18 cellular contexts compared by ENCODE assay signal in the genomic region with DNA sequence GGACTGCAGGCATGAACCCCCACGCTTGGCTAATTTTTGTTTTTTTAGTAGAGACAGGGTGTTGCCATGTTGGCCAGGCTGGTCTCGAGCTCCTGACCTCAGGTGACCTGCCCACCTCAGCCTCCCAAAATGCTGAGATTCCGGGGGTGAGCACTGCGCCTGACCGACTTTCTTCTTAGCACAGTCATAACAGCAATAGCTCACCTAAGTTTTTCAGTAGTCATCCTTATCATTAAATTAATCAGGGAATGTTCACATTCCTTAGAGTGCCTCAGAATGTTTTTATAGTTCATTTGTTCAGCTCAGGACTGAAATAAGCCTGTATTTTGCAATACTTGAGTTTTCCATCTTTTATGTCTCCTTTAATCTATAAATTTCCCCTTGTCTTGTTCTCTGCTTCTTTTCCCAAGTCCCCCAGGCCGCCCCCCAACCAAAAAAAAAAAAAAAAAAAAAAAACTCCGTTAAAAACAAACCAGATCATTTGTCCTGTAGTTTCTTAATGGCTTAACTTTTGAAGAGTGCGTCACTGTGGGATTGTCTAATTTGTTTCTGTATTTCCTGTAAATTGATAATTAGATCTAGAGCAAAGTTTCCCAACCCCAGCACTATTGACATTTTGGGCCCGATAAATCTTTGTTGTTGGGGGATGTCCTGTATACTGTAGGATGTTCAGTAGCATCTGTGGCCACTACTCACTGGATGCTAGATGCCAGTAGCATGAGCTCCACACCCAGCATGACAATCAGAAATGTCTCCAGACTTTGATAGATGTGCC.
DNase-seq lines count a peak whose midpoint lies in the region; ATAC-seq and TF ChIP-seq lines count a peak whose summit lies in the region.
"Had no signal": no experiment of that assay in that cellular context is flagged by ENCODE, and none has a peak within 500 bp of the region (broad histone marks: within the 10 kb centered on the region; RNA-seq: fewer than 3 reads in every experiment).

No MANE protein-coding gene starts in this region.

- DNase-seq in AG10803 (ENCODE audit: low read depth): peak; percentile 45
- peak; percentile 71 for DNase-seq in NCI-H226
- DNase-seq in endodermal cell: no peak
- DNase-seq in non-pigmented ciliary epithelial cell (ENCODE audit: low read depth): peak; percentile 37
- DNase-seq in SIG-M5 (lab: John Stamatoyannopoulos, UW): no peak
- DNase-seq in NOMO-1 treated with DMSO at 0.1 percent for 48 hours (lab: John Stamatoyannopoulos, UW; ENCODE audit: unreplicated experiment): no peak
- no peak for DNase-seq in caudate nucleus (lab: John Stamatoyannopoulos, UW)
- DNase-seq: DMS 273 treated with DMSO at 0.1 percent for 48 hours; hypothalamus; NCI-H1436; NCI-H524; Peyer's patch; stimulated activated CD4-positive, alpha-beta T cell treated with anti-CD3 and anti-CD28 coated beads, Interleukin-12 subunit alpha, Interleukin-12 subunit beta, amount 100 ng/mL, for 4 hours; T-helper 9 cell had no signal

- peaks cover 8% of the 10 kb centered on the region for H3K4me1 Mint-ChIP-seq in endodermal cell

- H3K36me3 ChIP-seq in endodermal cell (ENCODE audit: control insufficient read depth, insufficient read depth, low read length): peaks cover 87% of the 10 kb centered on the region
- H3K36me3 ChIP-seq: neutrophil had no signal

- 92 to 98% methylated on average over 5 to 9 of the region's 9 CpGs for WGBS in endodermal cell (ENCODE audit: insufficient coverage in 1 of 2, insufficient read length in 1 of 2), 2 experiments

- no peak overlapping the region for H3K4me3 ChIP-seq in AG10803 (ENCODE audit: low read length)
- no peak overlapping the region for H3K4me3 ChIP-seq in endodermal cell (ENCODE audit: low read length)
- H3K4me3 ChIP-seq: K562, Peyer's patch had no signal

- H3K4me1 ChIP-seq in endodermal cell (ENCODE audit: control insufficient read depth, insufficient read depth, low read length): no peaks in the 10 kb centered on the region
- H3K4me1 ChIP-seq: Peyer's patch had no signal

- H3K27me3 ChIP-seq in endodermal cell (ENCODE audit: control insufficient read depth, insufficient read depth, low read length, poor library complexity, severe bottlenecking): no peaks in the 10 kb centered on the region
- H3K27me3 ChIP-seq: neutrophil, Peyer's patch had no signal

- H3K4me3 Mint-ChIP-seq in endodermal cell: no peak overlapping the region
- H3K4me3 Mint-ChIP-seq: brain had no signal

- H3K36me3 Mint-ChIP-seq in endodermal cell (ENCODE audit: low read depth): peaks cover 72% of the 10 kb centered on the region

- H3K9me3 Mint-ChIP-seq in endodermal cell: no peaks in the 10 kb centered on the region
- H3K9me3 Mint-ChIP-seq: brain had no signal

- no peak for ATAC-seq in HG03469 (IDR thresholded peaks at IDR 0.05; ENCODE audit: unreplicated experiment)
- ATAC-seq: K562 had no signal

- no peak overlapping the region for H3K9ac ChIP-seq in endodermal cell (ENCODE audit: extremely low read depth, low read length, poor library complexity, severe bottlenecking)

- H3K27me3 Mint-ChIP-seq in endodermal cell (ENCODE audit: insufficient read depth): no peaks in the 10 kb centered on the region

- peak overlapping the region; percentile 4 for H3K27ac Mint-ChIP-seq in endodermal cell

- TF ChIP-seq CTCF in AG10803 (conservative IDR thresholded peaks at IDR 0.05; ENCODE audit: low read length): no peak
- no peak for TF ChIP-seq CTCF in endodermal cell (conservative IDR thresholded peaks at IDR 0.05)

- H3K27ac ChIP-seq in endodermal cell (ENCODE audit: low read depth, low read length) (no peak overlapping the region), caudate nucleus (ENCODE audit: low read depth, low read length) (no peak overlapping the region)
- H3K27ac ChIP-seq: neutrophil, Peyer's patch had no signal

- no peaks in the 10 kb centered on the region for H3K9me3 ChIP-seq in endodermal cell (ENCODE audit: control insufficient read depth, low read length)
- H3K9me3 ChIP-seq: neutrophil, Peyer's patch had no signal

Comparison
In these comparisons a context has a peak if more than half of its experiments do, and no peak if none do; other contexts are left out.
1. DNase-seq: peak in AG10803 (single experiment), NCI-H226 (single experiment) and non-pigmented ciliary epithelial cell (single experiment); none in endodermal cell (single experiment), SIG-M5 (single experiment), NOMO-1 treated with DMSO at 0.1 percent for 48 hours (single experiment) and caudate nucleus (0 of 61).